Comparison of ENCODE assay signal across 11 cellular contexts in genomic region chr14:74583689-74584434, GRCh38. TPM values are rescaled to one million over a fixed set of nuclear protein-coding genes. Genes with fewer than 3 reads are reported as not detected.
DNase-seq lines count a peak whose midpoint lies in the region; TF ChIP-seq lines count a peak whose summit lies in the region.
"Had no signal": no experiment of that assay in that cellular context is flagged by ENCODE, and none has a peak within 500 bp of the region (broad histone marks: within the 10 kb centered on the region; RNA-seq: fewer than 3 reads in every experiment).

No MANE protein-coding gene starts in this region.

- in situ Hi-C loops in astrocyte of the spinal cord (cut with HindIII; ENCODE audit: low sequenced_read_pairs), result no loop called here
- in situ Hi-C loops in transverse colon (cut with MboI; ENCODE audit: low pct_ligation_motif_present in 1 of 4, low pct_unique_long_range_greater_than_20kb in 1 of 4, low sequenced_read_pairs in 3 of 4), result no loop called here

- peaks cover 22% of the 10 kb centered on the region for H3K36me3 Mint-ChIP-seq in HFFc6 (ENCODE audit: low read depth)

- H3K27me3 ChIP-seq in mesenchymal stem cell (ENCODE audit: control insufficient read depth in 1 of 2, insufficient read depth in 1 of 2, low read length in 2 of 2) (no peaks in the 10 kb centered on the region), A673 (replicated peaks; ENCODE audit: insufficient read depth, low read depth, low read length, poor library complexity) (no peaks in the 10 kb centered on the region), transverse colon (no peaks in the 10 kb centered on the region)

- TF ChIP-seq CTCF in HFFc6 (IDR thresholded peaks at IDR 0.05) (no peak), astrocyte of the spinal cord (IDR thresholded peaks at IDR 0.05; ENCODE audit: low read depth, low read length) (no peak), A673 (conservative IDR thresholded peaks at IDR 0.05; ENCODE audit: low read depth, low read length) (no peak), transverse colon (IDR thresholded peaks at IDR 0.05) (no peak)

- peak overlapping the region; percentile 57 for H4K91ac ChIP-seq in mesenchymal stem cell (ENCODE audit: low read length)

- CTCF ChIA-PET in A673 (lab: Charles Lee), result interaction anchor here (0.6 kb wide), 1 partner anchor 202 kb away, joined by 5 read pairs; no protein-coding TSS in a partner anchor

- peaks cover 5% of the 10 kb centered on the region for H3K79me1 ChIP-seq in mesenchymal stem cell (replicated peaks; ENCODE audit: low read length, poor library complexity, severe bottlenecking)

- peak overlapping the region; percentile 30; the same call in 1 of the 2 replicates for H3K4me3 Mint-ChIP-seq in HFFc6
- H3K4me3 Mint-ChIP-seq: nephron progenitor cell had no signal

- no peaks in the 10 kb centered on the region; the same call in 1 of the 2 replicates for H3K27me3 Mint-ChIP-seq in HFFc6 (ENCODE audit: insufficient read depth)

- H3K4me1 ChIP-seq in mesenchymal stem cell (ENCODE audit: control insufficient read depth, insufficient read depth, low read depth, low read length), result peaks cover 51% of the 10 kb centered on the region
- H3K4me1 ChIP-seq in A673 (ENCODE audit: insufficient read depth, low read length, poor library complexity, severe bottlenecking), result no peaks in the 10 kb centered on the region
- H3K4me1 ChIP-seq in transverse colon, result no peaks in the 10 kb centered on the region

- peak overlapping the region; percentile 30 for H3K9ac ChIP-seq in mesenchymal stem cell (ENCODE audit: low read length)

- intact Hi-C loops in A673 (cut with micrococcal nuclease; ENCODE audit: unreplicated experiment) (no loop called here), transverse colon (cut with DNase I; ENCODE audit: low total_unique reads) (no loop called here)

- TF ChIP-seq POLR2A in transverse colon (IDR thresholded peaks at IDR 0.05), result no peak

- DNase-seq in 8988T (peak; percentile 46), HFFc6 (peak; percentile 85), astrocyte of the spinal cord (ENCODE audit: low read depth, low spot score) (peak; percentile 76), mesenchymal stem cell (peak; percentile 73), NCI-H1417 (lab: John Stamatoyannopoulos, UW) (no peak), A673 (ENCODE audit: low spot score) (no peak), NCI-H69 (lab: John Stamatoyannopoulos, UW) (no peak), transverse colon (no peak)
- DNase-seq: NCI-H1436, nephron progenitor cell had no signal

- H3K14ac ChIP-seq in mesenchymal stem cell (ENCODE audit: low read length in 2 of 2), result no peak overlapping the region

- H3K23ac ChIP-seq in mesenchymal stem cell (ENCODE audit: low read length in 2 of 2), result no peak overlapping the region

- H2AFZ ChIP-seq in mesenchymal stem cell (ENCODE audit: low read depth, low read length), result no peak overlapping the region

- POLR2A ChIA-PET in A673 (lab: Charles Lee; ENCODE audit: low non-redundant PET), result no interaction called here

- H3K27ac ChIP-seq in mesenchymal stem cell (ENCODE audit: low read length, poor library complexity, severe bottlenecking), result peak overlapping the region; percentile 67
- H3K27ac ChIP-seq in A673 (ENCODE audit: low read depth, low read length, poor library complexity, severe bottlenecking), result no peak overlapping the region
- H3K27ac ChIP-seq in transverse colon, result no peak overlapping the region
- H3K27ac ChIP-seq: SK-N-MC had no signal

- H3K9me3 Mint-ChIP-seq in HFFc6, result no peaks in the 10 kb centered on the region
- H3K9me3 Mint-ChIP-seq: nephron progenitor cell had no signal

- no peak overlapping the region for H2BK15ac ChIP-seq in mesenchymal stem cell (ENCODE audit: low read depth, poor library complexity, severe bottlenecking)

- H3K4ac ChIP-seq in mesenchymal stem cell (ENCODE audit: low read depth in 1 of 2, low read length in 2 of 2), result no peak overlapping the region

- no TSS peak for BruUV-seq in A673 (replicated peaks; lab: Mats Ljungman, UMichigan)

- no peak overlapping the region for H3K4me2 ChIP-seq in mesenchymal stem cell (ENCODE audit: low read length, poor library complexity, severe bottlenecking)

- peaks cover 56 to 69% of the 10 kb centered on the region in 2 experiments for H3K36me3 ChIP-seq in mesenchymal stem cell (ENCODE audit: control insufficient read depth in 1 of 2, insufficient read depth in 2 of 2, low read depth in 1 of 2, low read length in 2 of 2)
- H3K36me3 ChIP-seq in A673 (ENCODE audit: insufficient read depth, low read length, poor library complexity, severe bottlenecking), result no peaks in the 10 kb centered on the region
- no peaks in the 10 kb centered on the region for H3K36me3 ChIP-seq in transverse colon

- peak overlapping the region; percentile 19 for H2BK120ac ChIP-seq in mesenchymal stem cell (ENCODE audit: low read depth, low read length)

- no peaks in the 10 kb centered on the region for H3K9me3 ChIP-seq in mesenchymal stem cell (ENCODE audit: control insufficient read depth, low read length)
- no peaks in the 10 kb centered on the region for H3K9me3 ChIP-seq in A673 (ENCODE audit: low read depth, low read length, poor library complexity, severe bottlenecking)
- no peaks in the 10 kb centered on the region for H3K9me3 ChIP-seq in transverse colon

- peaks cover 63% of the 10 kb centered on the region for H3K4me1 Mint-ChIP-seq in HFFc6 (ENCODE audit: low read depth)

- H3K18ac ChIP-seq in mesenchymal stem cell (ENCODE audit: low read depth in 1 of 2, low read length in 2 of 2), result peak overlapping the region; percentile 16 to 78

- H3K27ac Mint-ChIP-seq in HFFc6, result peak overlapping the region; percentile 92

- WGBS in mesenchymal stem cell, result 75% methylated on average over 6 of the region's 6 CpGs
- WGBS in transverse colon (ENCODE audit: low coverage in 1 of 2), 2 donors, result 79% methylated on average over 6 of the region's 6 CpGs; no CpG with 5 or more reads in 1 of the 2 donors

- H4K8ac ChIP-seq in mesenchymal stem cell (ENCODE audit: low read length), result peak overlapping the region; percentile 19

- H2BK5ac ChIP-seq in mesenchymal stem cell (ENCODE audit: low read depth, low read length, poor library complexity, severe bottlenecking), result no peak overlapping the region

- peak overlapping the region; percentile 15 for H2AK5ac ChIP-seq in mesenchymal stem cell (ENCODE audit: low read length, severe bottlenecking)

- no peak overlapping the region for H3K4me3 ChIP-seq in astrocyte of the spinal cord (ENCODE audit: low read depth, low read length)
- no peak overlapping the region for H3K4me3 ChIP-seq in mesenchymal stem cell (ENCODE audit: insufficient read depth in 1 of 2, low read depth in 1 of 2, low read length in 2 of 2)
- H3K4me3 ChIP-seq in A673 (ENCODE audit: low read depth, low read length, poor library complexity, severe bottlenecking), result no peak overlapping the region
- H3K4me3 ChIP-seq in transverse colon, result no peak overlapping the region
- H3K4me3 ChIP-seq: SK-N-MC had no signal

- TF ChIP-seq EP300 in transverse colon (IDR thresholded peaks at IDR 0.05; ENCODE audit: low read depth), result no peak

- no peak overlapping the region for H2BK12ac ChIP-seq in mesenchymal stem cell (ENCODE audit: low read length in 2 of 2)

RNA-seq across cellular contexts. Expression of gene LTBP2, which starts 28.2 kb away (rescaled TPM):
- total RNA-seq in HFFc6 (2021; fragmentation: NEBNext Ultra II Directional; extraction: Animal tissue kit (Norgen Biotek cat#: 25700)), result 100 to 1,000 TPM; 109 to 165 (median 120) TPM
- polyA plus RNA-seq in mesenchymal stem cell (2013, experiment 1 of 2), result 16.6 TPM
- polyA plus RNA-seq in mesenchymal stem cell (2013, experiment 2 of 2), result 16.0 TPM
- total RNA-seq in A673 (2021), result 0.26 and 0.57 TPM in 2 replicates
- 10 to 100 TPM in 3 of 4 donors, 1 to 10 TPM in 1; 9.7 to 15.3 (median 11.9) TPM for total RNA-seq in transverse colon

Comparison
In these comparisons a context has a peak if more than half of its experiments do, and no peak if none do; other contexts are left out.
1. DNase-seq: peak in 8988T (single experiment), HFFc6 (single experiment), astrocyte of the spinal cord (single experiment) and mesenchymal stem cell (single experiment); none in NCI-H1417 (0 of 3), A673 (single experiment), NCI-H69 (single experiment) and transverse colon (single experiment).